In the genomic region with DNA sequence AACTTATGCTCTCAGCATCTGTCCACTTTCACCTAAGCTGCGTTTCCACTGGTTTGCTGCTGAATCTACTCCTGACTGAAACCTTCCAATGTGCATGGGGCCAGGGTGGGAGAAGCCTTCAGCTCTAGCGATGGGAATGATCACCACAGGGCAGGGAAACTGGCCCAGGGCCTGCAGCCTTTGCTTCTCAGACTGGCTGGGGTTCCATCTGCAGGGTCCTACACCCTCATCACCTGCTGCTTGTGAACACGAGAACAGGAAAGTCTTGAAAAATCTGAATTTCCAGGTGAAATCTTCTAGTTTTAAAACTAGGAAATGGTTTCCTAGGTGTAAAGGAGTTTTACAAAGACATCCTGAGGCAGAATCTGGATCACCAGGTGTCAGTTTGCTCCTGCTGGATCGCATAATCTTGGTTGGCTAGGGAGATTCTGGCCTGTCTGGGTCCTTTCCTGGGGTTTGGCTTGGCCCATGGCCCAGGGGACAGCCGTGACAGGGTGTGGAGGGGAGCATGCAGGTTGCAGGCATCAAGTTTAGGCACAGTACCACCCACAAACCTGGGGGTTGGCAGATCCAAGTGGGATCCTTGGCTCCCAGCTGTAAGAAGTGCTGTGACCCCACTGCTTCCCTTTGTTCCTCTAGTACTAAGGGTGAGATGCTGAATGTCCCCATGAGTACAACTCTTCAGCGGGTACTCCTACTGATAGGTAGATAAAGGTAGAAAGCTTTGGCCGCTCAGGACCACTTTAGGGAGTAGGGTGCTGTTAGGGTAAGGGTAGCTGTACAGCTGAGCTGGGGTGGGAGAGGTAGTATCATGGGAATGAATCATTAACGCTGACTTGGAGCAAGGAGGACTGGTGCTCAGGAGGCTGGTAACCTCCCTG, we compare ENCODE assay signal across 8 cellular contexts. TPM values are rescaled to one million over a fixed set of nuclear protein-coding genes. Genes with fewer than 3 reads are reported as not detected.
DNase-seq lines count a peak whose midpoint lies in the region; ATAC-seq and TF ChIP-seq lines count a peak whose summit lies in the region.

No MANE protein-coding gene starts in this region.

- peaks cover 50% of the 10 kb centered on the region for H3K4me1 Mint-ChIP-seq in activated CD8-positive, alpha-beta T cell treated with anti-CD3 and anti-CD28 coated beads for 36 hours (ENCODE audit: low read depth)

- intact Hi-C loops in activated CD8-positive, alpha-beta T cell treated with anti-CD3 and anti-CD28 coated beads for 36 hours (cut with micrococcal nuclease): no loop called here

- no peaks in the 10 kb centered on the region for H3K27me3 Mint-ChIP-seq in activated CD8-positive, alpha-beta T cell treated with anti-CD3 and anti-CD28 coated beads for 36 hours

- no peaks in the 10 kb centered on the region for H3K27me3 ChIP-seq in iPS DF 6.9 (ENCODE audit: control insufficient read depth, insufficient read depth, low read length)

- no peak for DNase-seq in activated CD8-positive, alpha-beta T cell treated with anti-CD3 and anti-CD28 coated beads for 36 hours
- DNase-seq in iPS DF 6.9 (ENCODE audit: low read depth, low spot score) (no peak), GM13976 (ENCODE audit: low spot score) (no peak), T1000 (lab: John Stamatoyannopoulos, UW) (no peak), mesenteric fat pad (ENCODE audit: low spot score) (no peak)
- DNase-seq in stimulated activated CD8-positive, alpha-beta memory T cell treated with anti-CD3 and anti-CD28 coated beads, Interleukin-4, amount 100 ng/mL, for 48 hours: peak; percentile 27

- no peak for ATAC-seq in activated CD8-positive, alpha-beta T cell treated with anti-CD3 and anti-CD28 coated beads for 36 hours
- ATAC-seq in HG03159 (IDR thresholded peaks at IDR 0.05; ENCODE audit: unreplicated experiment): no peak

- H3K36me3 Mint-ChIP-seq in activated CD8-positive, alpha-beta T cell treated with anti-CD3 and anti-CD28 coated beads for 36 hours (ENCODE audit: low read depth): peaks cover 45% of the 10 kb centered on the region

- H3K4me1 ChIP-seq in HEK293 (ENCODE audit: control insufficient read depth, insufficient read depth, low read length): peaks cover 14% of the 10 kb centered on the region
- H3K4me1 ChIP-seq in iPS DF 6.9 (ENCODE audit: control insufficient read depth, insufficient read depth, low read length): 0 out of 2 replicates have a peak, but pooled peaks cover 2% of the 10 kb centered on the region

- peak overlapping the region; percentile 89 for H3K4me3 ChIP-seq in HEK293 (ENCODE audit: low read depth, low read length)
- peak overlapping the region; percentile 56; the same call in 1 of the 2 replicates for H3K4me3 ChIP-seq in iPS DF 6.9 (ENCODE audit: low read length)

- CTCF ChIA-PET in HEK293 (lab: Yijun Ruan, JAX): no interaction called here
- CTCF ChIA-PET in activated CD8-positive, alpha-beta T cell treated with anti-CD3 and anti-CD28 coated beads for 36 hours (lab: Charles Lee): interaction anchor here (1.0 to 1.8 kb wide), 3 partner anchors 15 to 41 kb away, joined by 6 to 10 read pairs (median 7); a partner anchor contains a TSS

- H3K27ac Mint-ChIP-seq in activated CD8-positive, alpha-beta T cell treated with anti-CD3 and anti-CD28 coated beads for 36 hours: peak overlapping the region; percentile 99

- H3K36me3 ChIP-seq in HEK293 (ENCODE audit: control insufficient read depth in 2 of 2, insufficient read depth in 1 of 2, low read length in 2 of 2): peaks cover 9 to 47% of the 10 kb centered on the region in 2 experiments
- peaks cover 8% of the 10 kb centered on the region for H3K36me3 ChIP-seq in iPS DF 6.9 (ENCODE audit: control insufficient read depth, insufficient read depth, low read length)

- H3K9me3 ChIP-seq in HEK293 (ENCODE audit: control insufficient read depth, insufficient read depth, low read depth, low read length) (no peaks in the 10 kb centered on the region), iPS DF 6.9 (ENCODE audit: control insufficient read depth, insufficient read depth, low read length) (no peaks in the 10 kb centered on the region)

- no peaks in the 10 kb centered on the region for H3K9me3 Mint-ChIP-seq in activated CD8-positive, alpha-beta T cell treated with anti-CD3 and anti-CD28 coated beads for 36 hours

- in situ Hi-C loops in GM13976 (cut with MboI; ENCODE audit: low sequenced_read_pairs, unreplicated experiment): no loop called here

- WGBS in iPS DF 6.9 (ENCODE audit: insufficient coverage, insufficient read length): no CpG with 5 or more reads among the region's 8 CpGs

- no peak for TF ChIP-seq CTCF in HEK293 (tag by site-specific recombination; IDR thresholded peaks at IDR 0.05)
- TF ChIP-seq CTCF in activated CD8-positive, alpha-beta T cell treated with anti-CD3 and anti-CD28 coated beads for 36 hours (IDR thresholded peaks at IDR 0.05): no peak
- TF ChIP-seq CTCF in GM13976 (IDR thresholded peaks at IDR 0.05; ENCODE audit: borderline replicate concordance, control extremely low read depth, extremely low read depth, insufficient read depth, missing control alignments): no peak

- H3K27ac ChIP-seq in HEK293 (ENCODE audit: extremely low read depth, low read depth, low read length): peak overlapping the region; percentile 99; the same call in 1 of the 2 replicates
- no peak overlapping the region for H3K27ac ChIP-seq in iPS DF 6.9 (ENCODE audit: low read length)

- peak overlapping the region; percentile 98 for H3K4me3 Mint-ChIP-seq in activated CD8-positive, alpha-beta T cell treated with anti-CD3 and anti-CD28 coated beads for 36 hours

- POLR2A ChIA-PET in HEK293 (lab: Yijun Ruan, JAX): interaction anchor here (1.0 to 4.0 kb wide), 15 partner anchors 8 to 152 kb away, joined by 3 to 62 read pairs (median 12); a partner anchor contains a TSS
- POLR2A ChIA-PET in activated CD8-positive, alpha-beta T cell treated with anti-CD3 and anti-CD28 coated beads for 36 hours (lab: Charles Lee): interaction anchor here (0.8 to 5.1 kb wide), 12 partner anchors 7 to 54 kb away, joined by 3 to 39 read pairs (median 14); a partner anchor contains a TSS

TF ChIP-seq in HEK293, 187 proteins besides CTCF, POLR2A, EP300 and RAD21:
- TF ChIP-seq, protein P1, sequence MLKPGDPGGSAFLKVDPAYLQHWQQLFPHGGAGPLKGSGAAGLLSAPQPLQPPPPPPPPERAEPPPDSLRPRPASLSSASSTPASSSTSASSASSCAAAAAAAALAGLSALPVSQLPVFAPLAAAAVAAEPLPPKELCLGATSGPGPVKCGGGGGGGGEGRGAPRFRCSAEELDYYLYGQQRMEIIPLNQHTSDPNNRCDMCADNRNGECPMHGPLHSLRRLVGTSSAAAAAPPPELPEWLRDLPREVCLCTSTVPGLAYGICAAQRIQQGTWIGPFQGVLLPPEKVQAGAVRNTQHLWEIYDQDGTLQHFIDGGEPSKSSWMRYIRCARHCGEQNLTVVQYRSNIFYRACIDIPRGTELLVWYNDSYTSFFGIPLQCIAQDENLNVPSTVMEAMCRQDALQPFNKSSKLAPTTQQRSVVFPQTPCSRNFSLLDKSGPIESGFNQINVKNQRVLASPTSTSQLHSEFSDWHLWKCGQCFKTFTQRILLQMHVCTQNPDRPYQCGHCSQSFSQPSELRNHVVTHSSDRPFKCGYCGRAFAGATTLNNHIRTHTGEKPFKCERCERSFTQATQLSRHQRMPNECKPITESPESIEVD (tag by site-specific recombination; IDR thresholded peaks at IDR 0.05): no peak
- TF ChIP-seq KLF10 (tag by site-specific recombination; IDR thresholded peaks at IDR 0.05) (no peak), ZNF654 (tag by site-specific recombination; IDR thresholded peaks at IDR 0.05; ENCODE audit: low read depth) (no peak), ZSCAN23 (tag by site-specific recombination; IDR thresholded peaks at IDR 0.05) (no peak), ZNF121 (tag by site-specific recombination; IDR thresholded peaks at IDR 0.05) (no peak), ZNF223 (tag by site-specific recombination; IDR thresholded peaks at IDR 0.05) (no peak), PRDM1 (tag by site-specific recombination; IDR thresholded peaks at IDR 0.05) (no peak), WT1 (tag by site-specific recombination; IDR thresholded peaks at IDR 0.05) (no peak), ZNF391 (tag by site-specific recombination; IDR thresholded peaks at IDR 0.05; ENCODE audit: borderline replicate concordance, low read depth) (no peak), ZNF366 (tag by site-specific recombination; conservative IDR thresholded peaks at IDR 0.05) (no peak), ZNF433 (tag by site-specific recombination; IDR thresholded peaks at IDR 0.05; ENCODE audit: low read depth) (no peak), KLF1 (tag by site-specific recombination; IDR thresholded peaks at IDR 0.05) (no peak), GLIS1 (tag by site-specific recombination; IDR thresholded peaks at IDR 0.05) (no peak), ZNF350 (tag by site-specific recombination; IDR thresholded peaks at IDR 0.05) (no peak)
- TF ChIP-seq, protein P2, sequence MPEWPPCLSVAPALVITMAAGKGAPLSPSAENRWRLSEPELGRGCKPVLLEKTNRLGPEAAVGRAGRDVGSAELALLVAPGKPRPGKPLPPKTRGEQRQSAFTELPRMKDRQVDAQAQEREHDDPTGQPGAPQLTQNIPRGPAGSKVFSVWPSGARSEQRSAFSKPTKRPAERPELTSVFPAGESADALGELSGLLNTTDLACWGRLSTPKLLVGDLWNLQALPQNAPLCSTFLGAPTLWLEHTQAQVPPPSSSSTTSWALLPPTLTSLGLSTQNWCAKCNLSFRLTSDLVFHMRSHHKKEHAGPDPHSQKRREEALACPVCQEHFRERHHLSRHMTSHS (tag by site-specific recombination; IDR thresholded peaks at IDR 0.05): no peak

RNA-seq across cellular contexts. Expression of a gene that starts 1.8 kb away (rescaled TPM):
- 100 to 1,000 TPM; 107 to 114 TPM for total RNA-seq in activated CD8-positive, alpha-beta T cell treated with anti-CD3 and anti-CD28 coated beads for 36 hours
- 69.4 TPM for total RNA-seq in mesenteric fat pad

RNA-seq across cellular contexts. Expression of a gene that starts 5.3 kb away (rescaled TPM):
- total RNA-seq in activated CD8-positive, alpha-beta T cell treated with anti-CD3 and anti-CD28 coated beads for 36 hours: 10 to 100 TPM; 88.3 to 90.0 TPM
- 116 TPM for total RNA-seq in mesenteric fat pad

RNA-seq across cellular contexts. Expression of a gene that starts 12.9 kb away (rescaled TPM):
- 10 to 100 TPM; 12.1 to 13.4 TPM for total RNA-seq in activated CD8-positive, alpha-beta T cell treated with anti-CD3 and anti-CD28 coated beads for 36 hours
- total RNA-seq in mesenteric fat pad: 16.2 TPM

RNA-seq across cellular contexts. Expression of a gene that starts 16.4 kb away (rescaled TPM):
- total RNA-seq in activated CD8-positive, alpha-beta T cell treated with anti-CD3 and anti-CD28 coated beads for 36 hours: 100 to 1,000 TPM; 527 to 550 TPM
- 185 TPM for total RNA-seq in mesenteric fat pad

RNA-seq across cellular contexts. Expression of a gene that starts 40.6 kb away (rescaled TPM):
- 1 to 10 TPM; 7.4 to 7.9 TPM for total RNA-seq in activated CD8-positive, alpha-beta T cell treated with anti-CD3 and anti-CD28 coated beads for 36 hours
- total RNA-seq in mesenteric fat pad: 11.8 TPM
